ENCODE assay signal across 8 cellular contexts in the genomic region with DNA sequence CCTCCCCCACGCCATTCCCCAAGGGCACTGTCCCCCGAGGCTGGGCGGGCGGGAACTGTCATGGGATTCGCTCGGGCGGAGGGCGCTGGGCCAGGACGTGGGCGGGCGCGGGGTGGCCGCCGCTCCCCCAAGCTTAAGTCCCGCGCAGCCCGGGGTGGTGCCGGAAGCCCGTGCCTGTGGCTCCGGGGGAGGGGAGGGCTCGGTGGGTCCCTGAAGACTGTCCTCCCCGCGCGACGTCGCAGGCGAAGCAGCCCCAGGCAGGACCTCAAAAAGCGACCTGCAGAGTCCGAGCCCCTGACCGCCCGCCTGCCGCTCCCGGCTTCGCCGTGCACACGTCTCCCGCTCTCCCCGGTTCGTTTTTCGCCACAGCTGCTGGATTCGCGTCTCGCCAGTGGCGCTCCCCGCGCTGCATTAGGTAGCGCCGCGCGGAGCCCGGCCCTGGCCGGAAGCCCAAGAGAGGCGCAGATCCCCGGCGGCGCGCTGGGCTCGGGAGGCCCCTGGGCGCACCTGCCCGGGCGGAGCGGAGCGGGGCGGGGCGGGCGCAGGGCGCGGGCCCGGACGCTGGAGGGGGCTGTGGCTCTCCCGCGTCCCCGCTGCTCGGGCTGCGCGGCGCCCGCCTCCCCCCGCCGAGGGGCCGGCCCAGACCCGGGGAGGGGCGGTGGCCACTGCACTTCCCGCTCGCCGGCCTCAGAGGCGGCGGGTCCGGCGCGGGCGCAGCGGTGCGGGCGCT. TPM values are rescaled to one million over a fixed set of nuclear protein-coding genes. Genes with fewer than 3 reads are reported as not detected.
DNase-seq lines count a peak whose midpoint lies in the region; ATAC-seq, FAIRE-seq and TF ChIP-seq lines count a peak whose summit lies in the region.

Gene FARP1, plus strand, starts transcription at position 668 of the 730 bp plus-strand sequence. CDS start 70,149 bp downstream, outside the sequence.

- no peak within 1 kb of the TSS for H3K27ac ChIP-seq in CD4-positive, CD25-positive, alpha-beta regulatory T cell (ENCODE audit: insufficient read depth, low read length, poor library complexity, severe bottlenecking)
- H3K27ac ChIP-seq in cardiac muscle cell, result peak within 1 kb of the TSS; percentile 44
- H3K27ac ChIP-seq in pancreas, result peak within 1 kb of the TSS; percentile 72 to 87 (median 83)

- 0 to 1% methylated on average over 71 to 95 of the region's 95 CpGs for WGBS in pancreas, 2 donors

- TF ChIP-seq CTCF in cardiac muscle cell (IDR thresholded peaks at IDR 0.05; ENCODE audit: low read depth, low read length) (peak; percentile 9), pancreas (IDR thresholded peaks at IDR 0.05) (peak in 2 of 4 donors; percentile 9 to 25)

- no peak within 1 kb of the TSS for H3K4me3 ChIP-seq in CD4-positive, CD25-positive, alpha-beta regulatory T cell (ENCODE audit: low read depth, low read length)
- H3K4me3 ChIP-seq in cardiac muscle cell (peak within 1 kb of the TSS; percentile 67), pancreas (peak within 1 kb of the TSS; percentile 63 to 79 (median 70))

- no peak for FAIRE-seq in pancreas (lab: Jason Lieb, UNC)

- no peaks in the 10 kb centered on the region for H3K9me3 ChIP-seq in CD4-positive, CD25-positive, alpha-beta regulatory T cell (ENCODE audit: control insufficient read depth in 2 of 2, low read length in 2 of 2)
- H3K9me3 ChIP-seq in cardiac muscle cell (ENCODE audit: low read depth) (no peaks in the 10 kb centered on the region), pancreas (no peaks in the 10 kb centered on the region)

- peak within 1 kb of the TSS in 3 of 4 donors; percentile 65 to 73 (median 73) for H3K4me3 Mint-ChIP-seq in CD4-positive, CD25-positive, alpha-beta regulatory T cell

- H3K4me1 ChIP-seq in CD4-positive, CD25-positive, alpha-beta regulatory T cell (ENCODE audit: control insufficient read depth, insufficient read depth, low read length, poor library complexity, severe bottlenecking), result peaks cover 8% of the 10 kb centered on the region
- H3K4me1 ChIP-seq in cardiac muscle cell (ENCODE audit: low read depth) (peaks cover 17% of the 10 kb centered on the region), pancreas (peaks cover 18 to 23% (median 22%) of the 10 kb centered on the region in 3 donors)

- peaks cover 0 to 3% (median 0%) of the 10 kb centered on the region in 7 donors for H3K9me3 Mint-ChIP-seq in CD4-positive, CD25-positive, alpha-beta regulatory T cell

- no peaks in the 10 kb centered on the region for H3K36me3 ChIP-seq in CD4-positive, CD25-positive, alpha-beta regulatory T cell (ENCODE audit: control insufficient read depth, insufficient read depth, low read length)
- H3K36me3 ChIP-seq in cardiac muscle cell (no peaks in the 10 kb centered on the region), pancreas (no peaks in the 10 kb centered on the region)

- H3K27ac Mint-ChIP-seq in CD4-positive, CD25-positive, alpha-beta regulatory T cell, result no peak within 1 kb of the TSS

- intact Hi-C loops in pancreas (cut with DNase I), result loop anchor here in 2 of 3 donors (10.0 kb wide), 2 partner anchors 72 to 282 kb away; no protein-coding TSS in a partner anchor

- TF ChIP-seq POLR2A in GM19099 (IDR thresholded peaks at IDR 0.05; ENCODE audit: extremely low read depth, insufficient read length, low read depth), result peak; percentile 61

- H3K27me3 Mint-ChIP-seq in CD4-positive, CD25-positive, alpha-beta regulatory T cell, result peaks cover 64% of the 10 kb centered on the region

- peaks cover 19% of the 10 kb centered on the region for H3K27me3 ChIP-seq in CD4-positive, CD25-positive, alpha-beta regulatory T cell (ENCODE audit: control insufficient read depth, insufficient read depth, low read length)
- H3K27me3 ChIP-seq in cardiac muscle cell (peaks cover 15% of the 10 kb centered on the region), pancreas (no peaks in the 10 kb centered on the region)

- H3K4me1 Mint-ChIP-seq in CD4-positive, CD25-positive, alpha-beta regulatory T cell, result peaks cover 0 to 22% (median 0%) of the 10 kb centered on the region in 4 donors

- peak; percentile 46 to 60 for ATAC-seq in CD4-positive, CD25-positive, alpha-beta regulatory T cell (ENCODE audit: low read depth in 2 of 2)
- ATAC-seq in HG03342 (IDR thresholded peaks at IDR 0.05; ENCODE audit: unreplicated experiment), result peak; percentile 66
- peak; percentile 90 to 95 (median 90) for ATAC-seq in pancreas
- ATAC-seq in GM18520 (IDR thresholded peaks at IDR 0.05; ENCODE audit: unreplicated experiment), result no peak

- H3K36me3 Mint-ChIP-seq in CD4-positive, CD25-positive, alpha-beta regulatory T cell, result no peaks in the 10 kb centered on the region

- peak in 2 of 3 donors; percentile 3 to 59 for DNase-seq in CD4-positive, CD25-positive, alpha-beta regulatory T cell
- DNase-seq in NCI-H69 (lab: John Stamatoyannopoulos, UW), result peak; percentile 97
- peak; percentile 45 for DNase-seq in amniotic epithelial cell (ENCODE audit: low read depth)
- DNase-seq in cardiac muscle cell (ENCODE audit: low read depth in 1 of 2, low spot score in 1 of 2), result peak; percentile 72 to 91
- DNase-seq in pancreas, result peak; percentile 81 to 95 (median 90)

RNA-seq across cellular contexts. Expression of gene FARP1, which starts in this region (rescaled TPM):
- total RNA-seq in CD4-positive, CD25-positive, alpha-beta regulatory T cell, result 0.79 TPM
- polyA plus RNA-seq in CD4-positive, CD25-positive, alpha-beta regulatory T cell, result under 1 TPM; 0.25 to 0.56 (median 0.44) TPM
- total RNA-seq in cardiac muscle cell (34.1 and 43.2 TPM in 2 replicates), pancreas (10 to 100 TPM; 49.9 to 95.1 (median 63.8) TPM)
- polyA plus RNA-seq in cardiac muscle cell (44.2 and 52.1 TPM in 2 replicates), pancreas (10 to 100 TPM; 30.8 to 33.4 TPM)

Comparison
In these comparisons a context has a peak if more than half of its experiments do, and no peak if none do; other contexts are left out.
1. RNA of gene FARP1 (total RNA-seq): 49.9 to 95.1 TPM in pancreas and 34.1 to 43.2 TPM in cardiac muscle cell; 0.79 TPM in CD4-positive, CD25-positive, alpha-beta regulatory T cell (single experiment); every median in the first group is over 10 times any median in the second.
2. RNA of gene FARP1 (polyA plus RNA-seq): 44.2 to 52.1 TPM in cardiac muscle cell and 30.8 to 33.4 TPM in pancreas; 0.25 to 0.56 TPM in CD4-positive, CD25-positive, alpha-beta regulatory T cell; every median in the first group is over 10 times any median in the second.
3. Peak in DNase-seq and ATAC-seq in CD4-positive, CD25-positive, alpha-beta regulatory T cell; RNA of the gene not detected or under 1 TPM.
4. DNase-seq: peak in every context shown above with its lines; median percentile 97 in NCI-H69; 90 in pancreas; 82 in cardiac muscle cell; 45 in amniotic epithelial cell; 31 in CD4-positive, CD25-positive, alpha-beta regulatory T cell.